1 cellular context compared by ENCODE assay signal in the genomic region with DNA sequence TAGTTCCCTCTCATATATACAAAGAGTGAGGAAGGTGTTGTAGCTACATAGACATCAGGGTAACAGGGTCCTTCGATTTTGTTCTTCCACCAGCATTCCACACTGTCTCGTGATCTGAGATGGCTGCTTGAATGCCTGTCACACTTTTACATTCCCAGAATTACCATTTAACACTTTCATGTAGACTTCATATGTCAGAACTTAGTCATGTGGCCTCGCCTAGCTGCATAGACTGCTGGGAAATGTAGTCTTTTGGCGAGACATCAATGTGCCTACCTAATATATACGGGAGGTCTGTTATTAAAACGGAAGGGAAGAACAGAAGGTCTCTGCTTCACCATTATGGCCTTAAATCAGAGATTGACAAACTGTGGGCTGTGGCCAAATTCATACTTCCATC.
TF ChIP-seq lines count a peak whose summit lies in the region.

No MANE protein-coding gene starts in this region.

TF ChIP-seq in K562, 482 proteins besides CTCF, POLR2A, EP300 and RAD21 (continued from another document and continues in another):
- TF ChIP-seq, protein P1, sequence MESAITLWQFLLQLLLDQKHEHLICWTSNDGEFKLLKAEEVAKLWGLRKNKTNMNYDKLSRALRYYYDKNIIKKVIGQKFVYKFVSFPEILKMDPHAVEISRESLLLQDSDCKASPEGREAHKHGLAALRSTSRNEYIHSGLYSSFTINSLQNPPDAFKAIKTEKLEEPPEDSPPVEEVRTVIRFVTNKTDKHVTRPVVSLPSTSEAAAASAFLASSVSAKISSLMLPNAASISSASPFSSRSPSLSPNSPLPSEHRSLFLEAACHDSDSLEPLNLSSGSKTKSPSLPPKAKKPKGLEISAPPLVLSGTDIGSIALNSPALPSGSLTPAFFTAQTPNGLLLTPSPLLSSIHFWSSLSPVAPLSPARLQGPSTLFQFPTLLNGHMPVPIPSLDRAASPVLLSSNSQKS (CRISPR knock-in tag; IDR thresholded peaks at IDR 0.05) = no peak
- no peak for TF ChIP-seq MECOM (CRISPR knock-in tag; IDR thresholded peaks at IDR 0.05)
- TF ChIP-seq ZNF143 (CRISPR knock-in tag; IDR thresholded peaks at IDR 0.05) = peak; percentile 85
- no peak for TF ChIP-seq CTBP1 (IDR thresholded peaks at IDR 0.05; ENCODE audit: borderline replicate concordance)
- TF ChIP-seq, protein P2, sequence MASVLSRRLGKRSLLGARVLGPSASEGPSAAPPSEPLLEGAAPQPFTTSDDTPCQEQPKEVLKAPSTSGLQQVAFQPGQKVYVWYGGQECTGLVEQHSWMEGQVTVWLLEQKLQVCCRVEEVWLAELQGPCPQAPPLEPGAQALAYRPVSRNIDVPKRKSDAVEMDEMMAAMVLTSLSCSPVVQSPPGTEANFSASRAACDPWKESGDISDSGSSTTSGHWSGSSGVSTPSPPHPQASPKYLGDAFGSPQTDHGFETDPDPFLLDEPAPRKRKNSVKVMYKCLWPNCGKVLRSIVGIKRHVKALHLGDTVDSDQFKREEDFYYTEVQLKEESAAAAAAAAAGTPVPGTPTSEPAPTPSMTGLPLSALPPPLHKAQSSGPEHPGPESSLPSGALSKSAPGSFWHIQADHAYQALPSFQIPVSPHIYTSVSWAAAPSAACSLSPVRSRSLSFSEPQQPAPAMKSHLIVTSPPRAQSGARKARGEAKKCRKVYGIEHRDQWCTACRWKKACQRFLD (CRISPR knock-in tag; IDR thresholded peaks at IDR 0.05) = no peak
- no peak for TF ChIP-seq NR2C1 (IDR thresholded peaks at IDR 0.05)
- TF ChIP-seq NR2C1 (tag; IDR thresholded peaks at IDR 0.05) = peak; percentile 25; the same call in 1 of the 2 replicates
- peak; percentile 62 to 70 for TF ChIP-seq SIX5 (IDR thresholded peaks at IDR 0.05; ENCODE audit: borderline replicate concordance in 1 of 2, insufficient read depth in 1 of 2, low read depth in 1 of 2, low read length in 2 of 2)
- TF ChIP-seq BACH1 (tag; IDR thresholded peaks at IDR 0.05) = no peak
- TF ChIP-seq, protein P3, sequence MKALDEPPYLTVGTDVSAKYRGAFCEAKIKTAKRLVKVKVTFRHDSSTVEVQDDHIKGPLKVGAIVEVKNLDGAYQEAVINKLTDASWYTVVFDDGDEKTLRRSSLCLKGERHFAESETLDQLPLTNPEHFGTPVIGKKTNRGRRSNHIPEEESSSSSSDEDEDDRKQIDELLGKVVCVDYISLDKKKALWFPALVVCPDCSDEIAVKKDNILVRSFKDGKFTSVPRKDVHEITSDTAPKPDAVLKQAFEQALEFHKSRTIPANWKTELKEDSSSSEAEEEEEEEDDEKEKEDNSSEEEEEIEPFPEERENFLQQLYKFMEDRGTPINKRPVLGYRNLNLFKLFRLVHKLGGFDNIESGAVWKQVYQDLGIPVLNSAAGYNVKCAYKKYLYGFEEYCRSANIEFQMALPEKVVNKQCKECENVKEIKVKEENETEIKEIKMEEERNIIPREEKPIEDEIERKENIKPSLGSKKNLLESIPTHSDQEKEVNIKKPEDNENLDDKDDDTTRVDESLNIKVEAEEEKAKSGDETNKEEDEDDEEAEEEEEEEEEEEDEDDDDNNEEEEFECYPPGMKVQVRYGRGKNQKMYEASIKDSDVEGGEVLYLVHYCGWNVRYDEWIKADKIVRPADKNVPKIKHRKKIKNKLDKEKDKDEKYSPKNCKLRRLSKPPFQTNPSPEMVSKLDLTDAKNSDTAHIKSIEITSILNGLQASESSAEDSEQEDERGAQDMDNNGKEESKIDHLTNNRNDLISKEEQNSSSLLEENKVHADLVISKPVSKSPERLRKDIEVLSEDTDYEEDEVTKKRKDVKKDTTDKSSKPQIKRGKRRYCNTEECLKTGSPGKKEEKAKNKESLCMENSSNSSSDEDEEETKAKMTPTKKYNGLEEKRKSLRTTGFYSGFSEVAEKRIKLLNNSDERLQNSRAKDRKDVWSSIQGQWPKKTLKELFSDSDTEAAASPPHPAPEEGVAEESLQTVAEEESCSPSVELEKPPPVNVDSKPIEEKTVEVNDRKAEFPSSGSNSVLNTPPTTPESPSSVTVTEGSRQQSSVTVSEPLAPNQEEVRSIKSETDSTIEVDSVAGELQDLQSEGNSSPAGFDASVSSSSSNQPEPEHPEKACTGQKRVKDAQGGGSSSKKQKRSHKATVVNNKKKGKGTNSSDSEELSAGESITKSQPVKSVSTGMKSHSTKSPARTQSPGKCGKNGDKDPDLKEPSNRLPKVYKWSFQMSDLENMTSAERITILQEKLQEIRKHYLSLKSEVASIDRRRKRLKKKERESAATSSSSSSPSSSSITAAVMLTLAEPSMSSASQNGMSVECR (CRISPR knock-in tag; IDR thresholded peaks at IDR 0.05) = no peak
- no peak for TF ChIP-seq NFIX (CRISPR knock-in tag; IDR thresholded peaks at IDR 0.05; ENCODE audit: low read depth)
- no peak for TF ChIP-seq RUNX1 (IDR thresholded peaks at IDR 0.05; ENCODE audit: low read depth)
- TF ChIP-seq RFX5 (IDR thresholded peaks at IDR 0.05; ENCODE audit: low read depth, low read length) = no peak
- no peak for TF ChIP-seq CCNT2 (IDR thresholded peaks at IDR 0.05; ENCODE audit: borderline replicate concordance, extremely low read depth, insufficient read length, low read depth, low read length)
- TF ChIP-seq, protein P4, sequence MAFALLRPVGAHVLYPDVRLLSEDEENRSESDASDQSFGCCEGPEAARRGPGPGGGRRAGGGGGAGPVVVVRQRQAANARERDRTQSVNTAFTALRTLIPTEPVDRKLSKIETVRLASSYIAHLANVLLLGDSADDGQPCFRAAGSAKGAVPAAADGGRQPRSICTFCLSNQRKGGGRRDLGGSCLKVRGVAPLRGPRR (CRISPR knock-in tag; IDR thresholded peaks at IDR 0.05) = no peak
- TF ChIP-seq FOXJ2 (tag; IDR thresholded peaks at IDR 0.05) = no peak
- no peak for TF ChIP-seq RBM17 (IDR thresholded peaks at IDR 0.05; ENCODE audit: borderline replicate concordance, low read depth, low read length)
- TF ChIP-seq, protein P5, sequence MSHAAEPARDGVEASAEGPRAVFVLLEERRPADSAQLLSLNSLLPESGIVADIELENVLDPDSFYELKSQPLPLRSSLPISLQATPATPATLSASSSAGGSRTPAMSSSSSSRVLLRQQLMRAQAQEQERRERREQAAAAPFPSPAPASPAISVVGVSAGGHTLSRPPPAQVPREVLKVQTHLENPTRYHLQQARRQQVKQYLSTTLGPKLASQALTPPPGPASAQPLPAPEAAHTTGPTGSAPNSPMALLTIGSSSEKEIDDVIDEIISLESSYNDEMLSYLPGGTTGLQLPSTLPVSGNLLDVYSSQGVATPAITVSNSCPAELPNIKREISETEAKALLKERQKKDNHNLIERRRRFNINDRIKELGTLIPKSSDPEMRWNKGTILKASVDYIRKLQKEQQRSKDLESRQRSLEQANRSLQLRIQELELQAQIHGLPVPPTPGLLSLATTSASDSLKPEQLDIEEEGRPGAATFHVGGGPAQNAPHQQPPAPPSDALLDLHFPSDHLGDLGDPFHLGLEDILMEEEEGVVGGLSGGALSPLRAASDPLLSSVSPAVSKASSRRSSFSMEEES (CRISPR knock-in tag; IDR thresholded peaks at IDR 0.05) = peak; percentile 1; the same call in 1 of the 2 replicates
- TF ChIP-seq HDAC1 (IDR thresholded peaks at IDR 0.05) = no peak
- TF ChIP-seq COPS2 (conservative IDR thresholded peaks at IDR 0.05) = no peak
- peak; percentile 35; the same call in 1 of the 2 replicates for TF ChIP-seq MYC (IDR thresholded peaks at IDR 0.05; ENCODE audit: low read depth, low read length)
- no peak for TF ChIP-seq MYC (CRISPR knock-in tag; IDR thresholded peaks at IDR 0.05; ENCODE audit: borderline replicate concordance, low read depth)
- TF ChIP-seq ZNF507 (tag; conservative IDR thresholded peaks at IDR 0.05) = no peak
- 0 out of 2 replicates have a peak, but pooled peaks have one; percentile 69 for TF ChIP-seq ZNF232 (CRISPR knock-in tag; IDR thresholded peaks at IDR 0.05)
- no peak for TF ChIP-seq ZNF644 (tag; IDR thresholded peaks at IDR 0.05; ENCODE audit: low read depth)
- TF ChIP-seq, protein P6, sequence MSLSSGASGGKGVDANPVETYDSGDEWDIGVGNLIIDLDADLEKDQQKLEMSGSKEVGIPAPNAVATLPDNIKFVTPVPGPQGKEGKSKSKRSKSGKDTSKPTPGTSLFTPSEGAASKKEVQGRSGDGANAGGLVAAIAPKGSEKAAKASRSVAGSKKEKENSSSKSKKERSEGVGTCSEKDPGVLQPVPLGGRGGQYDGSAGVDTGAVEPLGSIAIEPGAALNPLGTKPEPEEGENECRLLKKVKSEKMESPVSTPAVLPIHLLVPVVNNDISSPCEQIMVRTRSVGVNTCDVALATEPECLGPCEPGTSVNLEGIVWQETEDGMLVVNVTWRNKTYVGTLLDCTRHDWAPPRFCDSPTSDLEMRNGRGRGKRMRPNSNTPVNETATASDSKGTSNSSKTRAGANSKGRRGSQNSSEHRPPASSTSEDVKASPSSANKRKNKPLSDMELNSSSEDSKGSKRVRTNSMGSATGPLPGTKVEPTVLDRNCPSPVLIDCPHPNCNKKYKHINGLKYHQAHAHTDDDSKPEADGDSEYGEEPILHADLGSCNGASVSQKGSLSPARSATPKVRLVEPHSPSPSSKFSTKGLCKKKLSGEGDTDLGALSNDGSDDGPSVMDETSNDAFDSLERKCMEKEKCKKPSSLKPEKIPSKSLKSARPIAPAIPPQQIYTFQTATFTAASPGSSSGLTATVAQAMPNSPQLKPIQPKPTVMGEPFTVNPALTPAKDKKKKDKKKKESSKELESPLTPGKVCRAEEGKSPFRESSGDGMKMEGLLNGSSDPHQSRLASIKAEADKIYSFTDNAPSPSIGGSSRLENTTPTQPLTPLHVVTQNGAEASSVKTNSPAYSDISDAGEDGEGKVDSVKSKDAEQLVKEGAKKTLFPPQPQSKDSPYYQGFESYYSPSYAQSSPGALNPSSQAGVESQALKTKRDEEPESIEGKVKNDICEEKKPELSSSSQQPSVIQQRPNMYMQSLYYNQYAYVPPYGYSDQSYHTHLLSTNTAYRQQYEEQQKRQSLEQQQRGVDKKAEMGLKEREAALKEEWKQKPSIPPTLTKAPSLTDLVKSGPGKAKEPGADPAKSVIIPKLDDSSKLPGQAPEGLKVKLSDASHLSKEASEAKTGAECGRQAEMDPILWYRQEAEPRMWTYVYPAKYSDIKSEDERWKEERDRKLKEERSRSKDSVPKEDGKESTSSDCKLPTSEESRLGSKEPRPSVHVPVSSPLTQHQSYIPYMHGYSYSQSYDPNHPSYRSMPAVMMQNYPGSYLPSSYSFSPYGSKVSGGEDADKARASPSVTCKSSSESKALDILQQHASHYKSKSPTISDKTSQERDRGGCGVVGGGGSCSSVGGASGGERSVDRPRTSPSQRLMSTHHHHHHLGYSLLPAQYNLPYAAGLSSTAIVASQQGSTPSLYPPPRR (CRISPR knock-in tag; IDR thresholded peaks at IDR 0.05; ENCODE audit: borderline replicate concordance) = no peak
- TF ChIP-seq EP400 (IDR thresholded peaks at IDR 0.05) = no peak
- no peak for TF ChIP-seq NR3C1 (CRISPR knock-in tag; IDR thresholded peaks at IDR 0.05)
- TF ChIP-seq, protein P7, sequence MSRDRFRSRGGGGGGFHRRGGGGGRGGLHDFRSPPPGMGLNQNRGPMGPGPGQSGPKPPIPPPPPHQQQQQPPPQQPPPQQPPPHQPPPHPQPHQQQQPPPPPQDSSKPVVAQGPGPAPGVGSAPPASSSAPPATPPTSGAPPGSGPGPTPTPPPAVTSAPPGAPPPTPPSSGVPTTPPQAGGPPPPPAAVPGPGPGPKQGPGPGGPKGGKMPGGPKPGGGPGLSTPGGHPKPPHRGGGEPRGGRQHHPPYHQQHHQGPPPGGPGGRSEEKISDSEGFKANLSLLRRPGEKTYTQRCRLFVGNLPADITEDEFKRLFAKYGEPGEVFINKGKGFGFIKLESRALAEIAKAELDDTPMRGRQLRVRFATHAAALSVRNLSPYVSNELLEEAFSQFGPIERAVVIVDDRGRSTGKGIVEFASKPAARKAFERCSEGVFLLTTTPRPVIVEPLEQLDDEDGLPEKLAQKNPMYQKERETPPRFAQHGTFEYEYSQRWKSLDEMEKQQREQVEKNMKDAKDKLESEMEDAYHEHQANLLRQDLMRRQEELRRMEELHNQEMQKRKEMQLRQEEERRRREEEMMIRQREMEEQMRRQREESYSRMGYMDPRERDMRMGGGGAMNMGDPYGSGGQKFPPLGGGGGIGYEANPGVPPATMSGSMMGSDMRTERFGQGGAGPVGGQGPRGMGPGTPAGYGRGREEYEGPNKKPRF (IDR thresholded peaks at IDR 0.05; ENCODE audit: low read depth, low read length) = no peak
- TF ChIP-seq ZNF140 (CRISPR knock-in tag; IDR thresholded peaks at IDR 0.05) = no peak
- TF ChIP-seq PRMT5 (CRISPR knock-in tag; IDR thresholded peaks at IDR 0.05) = no peak
- TF ChIP-seq, protein P8, sequence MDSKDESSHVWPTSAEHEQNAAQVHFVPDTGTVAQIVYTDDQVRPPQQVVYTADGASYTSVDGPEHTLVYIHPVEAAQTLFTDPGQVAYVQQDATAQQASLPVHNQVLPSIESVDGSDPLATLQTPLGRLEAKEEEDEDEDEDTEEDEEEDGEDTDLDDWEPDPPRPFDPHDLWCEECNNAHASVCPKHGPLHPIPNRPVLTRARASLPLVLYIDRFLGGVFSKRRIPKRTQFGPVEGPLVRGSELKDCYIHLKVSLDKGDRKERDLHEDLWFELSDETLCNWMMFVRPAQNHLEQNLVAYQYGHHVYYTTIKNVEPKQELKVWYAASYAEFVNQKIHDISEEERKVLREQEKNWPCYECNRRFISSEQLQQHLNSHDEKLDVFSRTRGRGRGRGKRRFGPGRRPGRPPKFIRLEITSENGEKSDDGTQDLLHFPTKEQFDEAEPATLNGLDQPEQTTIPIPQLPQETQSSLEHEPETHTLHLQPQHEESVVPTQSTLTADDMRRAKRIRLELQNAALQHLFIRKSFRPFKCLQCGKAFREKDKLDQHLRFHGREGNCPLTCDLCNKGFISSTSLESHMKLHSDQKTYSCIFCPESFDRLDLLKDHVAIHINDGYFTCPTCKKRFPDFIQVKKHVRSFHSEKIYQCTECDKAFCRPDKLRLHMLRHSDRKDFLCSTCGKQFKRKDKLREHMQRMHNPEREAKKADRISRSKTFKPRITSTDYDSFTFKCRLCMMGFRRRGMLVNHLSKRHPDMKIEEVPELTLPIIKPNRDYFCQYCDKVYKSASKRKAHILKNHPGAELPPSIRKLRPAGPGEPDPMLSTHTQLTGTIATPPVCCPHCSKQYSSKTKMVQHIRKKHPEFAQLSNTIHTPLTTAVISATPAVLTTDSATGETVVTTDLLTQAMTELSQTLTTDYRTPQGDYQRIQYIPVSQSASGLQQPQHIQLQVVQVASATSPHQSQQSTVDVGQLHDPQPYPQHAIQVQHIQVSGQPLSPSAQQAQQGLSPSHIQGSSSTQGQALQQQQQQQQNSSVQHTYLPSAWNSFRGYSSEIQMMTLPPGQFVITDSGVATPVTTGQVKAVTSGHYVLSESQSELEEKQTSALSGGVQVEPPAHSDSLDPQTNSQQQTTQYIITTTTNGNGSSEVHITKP (IDR thresholded peaks at IDR 0.05; ENCODE audit: partially characterized antibody) = no peak
- TF ChIP-seq, protein P9, sequence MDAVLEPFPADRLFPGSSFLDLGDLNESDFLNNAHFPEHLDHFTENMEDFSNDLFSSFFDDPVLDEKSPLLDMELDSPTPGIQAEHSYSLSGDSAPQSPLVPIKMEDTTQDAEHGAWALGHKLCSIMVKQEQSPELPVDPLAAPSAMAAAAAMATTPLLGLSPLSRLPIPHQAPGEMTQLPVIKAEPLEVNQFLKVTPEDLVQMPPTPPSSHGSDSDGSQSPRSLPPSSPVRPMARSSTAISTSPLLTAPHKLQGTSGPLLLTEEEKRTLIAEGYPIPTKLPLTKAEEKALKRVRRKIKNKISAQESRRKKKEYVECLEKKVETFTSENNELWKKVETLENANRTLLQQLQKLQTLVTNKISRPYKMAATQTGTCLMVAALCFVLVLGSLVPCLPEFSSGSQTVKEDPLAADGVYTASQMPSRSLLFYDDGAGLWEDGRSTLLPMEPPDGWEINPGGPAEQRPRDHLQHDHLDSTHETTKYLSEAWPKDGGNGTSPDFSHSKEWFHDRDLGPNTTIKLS (IDR thresholded peaks at IDR 0.05; ENCODE audit: borderline replicate concordance, low read depth) = no peak
- TF ChIP-seq JUNB (CRISPR knock-in tag; conservative IDR thresholded peaks at IDR 0.05) = no peak
- no peak for TF ChIP-seq RFX1 (IDR thresholded peaks at IDR 0.05)
- TF ChIP-seq IFI16 (CRISPR knock-in tag; IDR thresholded peaks at IDR 0.05) = no peak
- TF ChIP-seq ATF1 (CRISPR knock-in tag; IDR thresholded peaks at IDR 0.05) = no peak
- peak; percentile 32; the same call in 1 of the 2 replicates for TF ChIP-seq ATF1 (tag; IDR thresholded peaks at IDR 0.05)
- TF ChIP-seq CBX5 (IDR thresholded peaks at IDR 0.05; ENCODE audit: borderline replicate concordance, low read depth) = no peak
